Comparison of ENCODE assay signal across 8 cellular contexts in genomic region chr7:100049441-100050291, GRCh38. TPM values are rescaled to one million over a fixed set of nuclear protein-coding genes. Genes with fewer than 3 reads are reported as not detected.
A peak's percentile ranks its signal among the peaks of the same experiment; 100 is the strongest.
DNase-seq lines count a peak whose midpoint lies in the region; ATAC-seq and TF ChIP-seq lines count a peak whose summit lies in the region.

ZSCAN21 (plus strand) TSS chr7:100049774; CDS start chr7:100057007, 7,233 bp downstream.

- TF ChIP-seq CTCF in C4-2B (conservative IDR thresholded peaks at IDR 0.05), result peak; percentile 32

- peak; percentile 93 for ATAC-seq in GM19324 (IDR thresholded peaks at IDR 0.05; ENCODE audit: low FRiP score, unreplicated experiment)
- ATAC-seq in HG03520 (IDR thresholded peaks at IDR 0.05; ENCODE audit: unreplicated experiment), result peak; percentile 77

- DNase-seq in NCI-H774 (lab: John Stamatoyannopoulos, UW) (peak; percentile 75), lung microvascular endothelial cell (ENCODE audit: low read depth in 2 of 2) (peak; percentile 81 to 82)
- DNase-seq in activated CD8-positive, alpha-beta memory T cell treated with anti-CD3 and anti-CD28 coated beads for 1 hour (ENCODE audit: extremely low read depth in 1 of 2, low read depth in 1 of 2), result peak; percentile 48 to 81
- peak; percentile 70 for DNase-seq in effector CD4-positive, alpha-beta T cell
- peak; percentile 73 to 74 (median 73) for DNase-seq in stimulated activated CD4-positive, alpha-beta T cell treated with anti-CD3 and anti-CD28 coated beads, TNF-alpha, amount 100 ng/mL, for 4 hours (ENCODE audit: low read depth in 3 of 3)

- peak within 1 kb of the TSS; percentile 77 for H3K27ac ChIP-seq in C4-2B

RNA-seq across cellular contexts. Expression of gene ZSCAN21, which starts in this region (rescaled TPM):
- total RNA-seq in lung microvascular endothelial cell, result 5.2 and 7.7 TPM in 2 replicates

Comparison
In these comparisons a context has a peak if more than half of its experiments do, and no peak if none do; other contexts are left out.
1. Peak in every context shown above with its lines: DNase-seq, ATAC-seq and H3K27ac ChIP-seq.